In the genomic region with DNA sequence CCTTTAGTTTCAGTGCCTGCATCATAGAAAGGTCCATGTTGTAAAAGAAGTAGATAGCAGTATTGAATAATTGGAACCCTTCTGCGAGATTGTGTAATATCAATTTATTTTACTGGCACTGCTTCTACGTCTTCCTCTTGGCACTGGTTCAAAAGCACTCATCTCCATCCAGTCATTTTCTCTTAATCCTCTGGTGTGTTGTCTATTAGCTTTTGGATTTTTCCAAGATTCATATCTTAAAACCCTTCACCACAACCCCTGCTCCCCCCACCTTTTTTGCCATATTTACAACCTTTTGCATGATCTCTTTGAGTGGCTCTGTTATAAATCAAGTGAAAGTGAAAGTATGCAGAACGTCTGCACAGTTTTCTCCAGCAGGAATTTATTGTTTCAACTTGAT, we compare ENCODE assay signal across 8 cellular contexts.
DNase-seq lines count a peak whose midpoint lies in the region; ATAC-seq, FAIRE-seq and TF ChIP-seq lines count a peak whose summit lies in the region.

No MANE protein-coding gene starts in this region.

- CTCF ChIA-PET in GM12878 (lab: Yijun Ruan, JAX), result no interaction called here

- in situ Hi-C loops in GM12878 (cut with MboI), result no loop called here

- DNase-seq in NAMALWA (ENCODE audit: low spot score) (peak; percentile 5), GM12878 (ENCODE audit: low read depth, low spot score) (no peak), iPS-NIHi7 (ENCODE audit: extremely low spot score) (no peak), HUDEP-2 (lab: John Stamatoyannopoulos, UW; ENCODE audit: unreplicated experiment in 76 of 76) (no peak), hepatic stellate cell (ENCODE audit: low spot score) (no peak)

- H3K9me3 ChIP-seq in GM12878 (replicated peaks; ENCODE audit: control insufficient read depth, insufficient read depth, low read length), result no peaks in the 10 kb centered on the region
- H3K9me3 ChIP-seq in mucosa of stomach (ENCODE audit: control insufficient read depth, low read length), result no peaks in the 10 kb centered on the region

- intact Hi-C loops in GM12878 (cut with micrococcal nuclease; ENCODE audit: unreplicated experiment), result no loop called here

- FAIRE-seq in GM12878 (lab: Jason Lieb, UNC), result no peak

- no peak for TF ChIP-seq EP300 in GM12878 (IDR thresholded peaks at IDR 0.05; ENCODE audit: borderline replicate concordance in 1 of 2, control insufficient read depth in 1 of 2, low read depth in 2 of 2, low read length in 2 of 2)

- POLR2A ChIA-PET in GM12878 (lab: Charles Lee), result no interaction called here

- peak overlapping the region; percentile 41 for H2AFZ ChIP-seq in GM12878 (ENCODE audit: control insufficient read depth, low read depth, low read length)

- H3K4me1 ChIP-seq in GM12878 (ENCODE audit: control insufficient read depth, insufficient read depth, low read length) (no peaks in the 10 kb centered on the region), mucosa of stomach (ENCODE audit: control insufficient read depth, insufficient read depth, low read length) (no peaks in the 10 kb centered on the region)

- no peaks in the 10 kb centered on the region for H3K79me2 ChIP-seq in GM12878 (ENCODE audit: control insufficient read depth, insufficient read depth, low read length)

- H4K20me1 ChIP-seq in GM12878 (ENCODE audit: control insufficient read depth, insufficient read depth), result no peaks in the 10 kb centered on the region

- H3K27me3 ChIP-seq in GM12878 (replicated peaks in 1 of 2; ENCODE audit: control insufficient read depth in 2 of 2, insufficient read depth in 2 of 2, low read length in 1 of 2), result no peaks in the 10 kb centered on the region
- no peaks in the 10 kb centered on the region for H3K27me3 ChIP-seq in mucosa of stomach (ENCODE audit: control insufficient read depth, insufficient read depth, low read length)

- TF ChIP-seq POLR2A in GM12878 (IDR thresholded peaks at IDR 0.05; ENCODE audit: low read depth, low read length), result no peak

- peak overlapping the region; percentile 42; the same call in 1 of the 2 replicates for H3K4me3 ChIP-seq in GM12878
- H3K4me3 ChIP-seq in mucosa of stomach (ENCODE audit: low read length), result peak overlapping the region; percentile 5

- SMC1A ChIA-PET in GM12878 (lab: Charles Lee; ENCODE audit: uncharacterized antibody, unreplicated experiment), result no interaction called here

- RAD21 ChIA-PET in GM12878 (lab: Charles Lee; ENCODE audit: unreplicated experiment), result no interaction called here

- BruUV-seq in GM12878 (replicated peaks; lab: Mats Ljungman, UMichigan), result no TSS peak

- ATAC-seq in GM18867 (IDR thresholded peaks at IDR 0.05; ENCODE audit: unreplicated experiment), result peak; percentile 45
- ATAC-seq in GM12878, result peak; percentile 31; the same call in 1 of the 3 replicates
- ATAC-seq in GM21576 (IDR thresholded peaks at IDR 0.05; ENCODE audit: unreplicated experiment), result no peak

- WGBS in GM12878 (ENCODE audit: insufficient coverage, insufficient replicate concordance, low lambda C conversion rate, missing lambda C conversion rate), result 17% methylated on average over 3 of the region's 3 CpGs

- no peaks in the 10 kb centered on the region for H3K36me3 ChIP-seq in GM12878 (ENCODE audit: control insufficient read depth in 2 of 2, insufficient read depth in 2 of 2, low read length in 1 of 2)
- no peaks in the 10 kb centered on the region for H3K36me3 ChIP-seq in mucosa of stomach (ENCODE audit: control insufficient read depth, insufficient read depth, low read length)

- no peak for TF ChIP-seq CTCF in GM12878 (IDR thresholded peaks at IDR 0.05 in 2 of 3, conservative IDR thresholded peaks at IDR 0.05 in 1 of 3; ENCODE audit: control insufficient read depth in 2 of 3, extremely low read depth in 1 of 3, insufficient read depth in 1 of 3, low read depth in 3 of 3, low read length in 3 of 3)

- H3K4me2 ChIP-seq in GM12878 (ENCODE audit: control insufficient read depth, insufficient read depth), result peak overlapping the region; percentile 1

- no peak for TF ChIP-seq RAD21 in GM12878 (IDR thresholded peaks at IDR 0.05; ENCODE audit: insufficient read depth, low read depth, low read length)

- H3K9ac ChIP-seq in GM12878 (ENCODE audit: control insufficient read depth, insufficient read depth, low read length) (no peak overlapping the region), mucosa of stomach (ENCODE audit: low read length) (no peak overlapping the region)

- H3K27ac ChIP-seq in GM12878 (ENCODE audit: control insufficient read depth, insufficient read depth), result no peak overlapping the region

TF ChIP-seq in GM12878, 131 proteins besides CTCF, POLR2A, EP300 and RAD21:
- TF ChIP-seq CBX3 (IDR thresholded peaks at IDR 0.05; ENCODE audit: borderline replicate concordance, low read depth), result no peak
- no peak for TF ChIP-seq SMAD5 (IDR thresholded peaks at IDR 0.05; ENCODE audit: low read depth)
- TF ChIP-seq ZNF24 (IDR thresholded peaks at IDR 0.05), result no peak
- TF ChIP-seq, protein P1, sequence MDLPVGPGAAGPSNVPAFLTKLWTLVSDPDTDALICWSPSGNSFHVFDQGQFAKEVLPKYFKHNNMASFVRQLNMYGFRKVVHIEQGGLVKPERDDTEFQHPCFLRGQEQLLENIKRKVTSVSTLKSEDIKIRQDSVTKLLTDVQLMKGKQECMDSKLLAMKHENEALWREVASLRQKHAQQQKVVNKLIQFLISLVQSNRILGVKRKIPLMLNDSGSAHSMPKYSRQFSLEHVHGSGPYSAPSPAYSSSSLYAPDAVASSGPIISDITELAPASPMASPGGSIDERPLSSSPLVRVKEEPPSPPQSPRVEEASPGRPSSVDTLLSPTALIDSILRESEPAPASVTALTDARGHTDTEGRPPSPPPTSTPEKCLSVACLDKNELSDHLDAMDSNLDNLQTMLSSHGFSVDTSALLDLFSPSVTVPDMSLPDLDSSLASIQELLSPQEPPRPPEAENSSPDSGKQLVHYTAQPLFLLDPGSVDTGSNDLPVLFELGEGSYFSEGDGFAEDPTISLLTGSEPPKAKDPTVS (IDR thresholded peaks at IDR 0.05; ENCODE audit: low read depth, low read length), result no peak
- TF ChIP-seq STAT1 (conservative IDR thresholded peaks at IDR 0.05), result no peak
- no peak for TF ChIP-seq POLR2AphosphoS5 (IDR thresholded peaks at IDR 0.05; ENCODE audit: low read length)
- TF ChIP-seq NFYA (IDR thresholded peaks at IDR 0.05; ENCODE audit: borderline replicate concordance, low read depth, low read length), result no peak
- no peak for TF ChIP-seq REST (IDR thresholded peaks at IDR 0.05; ENCODE audit: low read depth, low read length)
- TF ChIP-seq TARDBP (IDR thresholded peaks at IDR 0.05; ENCODE audit: borderline replicate concordance), result no peak
- no peak for TF ChIP-seq YY1 (IDR thresholded peaks at IDR 0.05; ENCODE audit: low read depth, low read length)
- TF ChIP-seq NFXL1 (IDR thresholded peaks at IDR 0.05; ENCODE audit: borderline replicate concordance), result no peak
TF ChIP-seq in GM12878: peak in this region for 0.
